2 cellular contexts compared by ENCODE assay signal in the genomic region with DNA sequence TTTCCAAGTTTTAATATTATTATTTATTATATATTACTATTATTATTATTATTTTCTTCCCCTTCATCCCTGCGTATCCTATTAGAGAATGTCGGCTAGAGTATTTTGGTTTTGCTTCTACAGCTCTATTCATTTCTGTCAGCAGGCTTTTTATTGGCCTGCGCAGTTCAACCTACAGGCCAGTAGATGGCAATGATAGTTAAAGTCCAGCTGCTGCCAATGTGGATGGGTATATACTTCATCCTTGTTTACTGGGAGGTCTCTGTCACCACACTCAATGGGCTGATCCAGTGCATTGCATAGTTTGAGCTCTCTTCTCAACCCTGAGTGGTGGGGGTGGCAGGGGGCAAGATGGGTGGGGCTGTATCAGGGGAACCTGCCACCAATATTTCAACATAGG.
TF ChIP-seq lines count a peak whose summit lies in the region.

No MANE protein-coding gene starts in this region.

TF ChIP-seq in GM23338, 12 proteins besides CTCF, POLR2A, EP300 and RAD21 (continued from another document):
- TF ChIP-seq ZNF114 (CRISPR knock-in tag; IDR thresholded peaks at IDR 0.05) (no peak), CREB1 (CRISPR knock-in tag; IDR thresholded peaks at IDR 0.05; ENCODE audit: low read depth) (no peak), JUNB (IDR thresholded peaks at IDR 0.05; ENCODE audit: unreplicated experiment) (no peak), EZH2 (IDR thresholded peaks at IDR 0.05; ENCODE audit: low read depth, unreplicated experiment) (no peak), POLR2AphosphoS5 (IDR thresholded peaks at IDR 0.05; ENCODE audit: low read depth) (no peak), STAT1 (IDR thresholded peaks at IDR 0.05; ENCODE audit: unreplicated experiment) (no peak), ZNF331 (CRISPR knock-in tag; IDR thresholded peaks at IDR 0.05; ENCODE audit: low read depth) (no peak)
- TF ChIP-seq, protein P1, sequence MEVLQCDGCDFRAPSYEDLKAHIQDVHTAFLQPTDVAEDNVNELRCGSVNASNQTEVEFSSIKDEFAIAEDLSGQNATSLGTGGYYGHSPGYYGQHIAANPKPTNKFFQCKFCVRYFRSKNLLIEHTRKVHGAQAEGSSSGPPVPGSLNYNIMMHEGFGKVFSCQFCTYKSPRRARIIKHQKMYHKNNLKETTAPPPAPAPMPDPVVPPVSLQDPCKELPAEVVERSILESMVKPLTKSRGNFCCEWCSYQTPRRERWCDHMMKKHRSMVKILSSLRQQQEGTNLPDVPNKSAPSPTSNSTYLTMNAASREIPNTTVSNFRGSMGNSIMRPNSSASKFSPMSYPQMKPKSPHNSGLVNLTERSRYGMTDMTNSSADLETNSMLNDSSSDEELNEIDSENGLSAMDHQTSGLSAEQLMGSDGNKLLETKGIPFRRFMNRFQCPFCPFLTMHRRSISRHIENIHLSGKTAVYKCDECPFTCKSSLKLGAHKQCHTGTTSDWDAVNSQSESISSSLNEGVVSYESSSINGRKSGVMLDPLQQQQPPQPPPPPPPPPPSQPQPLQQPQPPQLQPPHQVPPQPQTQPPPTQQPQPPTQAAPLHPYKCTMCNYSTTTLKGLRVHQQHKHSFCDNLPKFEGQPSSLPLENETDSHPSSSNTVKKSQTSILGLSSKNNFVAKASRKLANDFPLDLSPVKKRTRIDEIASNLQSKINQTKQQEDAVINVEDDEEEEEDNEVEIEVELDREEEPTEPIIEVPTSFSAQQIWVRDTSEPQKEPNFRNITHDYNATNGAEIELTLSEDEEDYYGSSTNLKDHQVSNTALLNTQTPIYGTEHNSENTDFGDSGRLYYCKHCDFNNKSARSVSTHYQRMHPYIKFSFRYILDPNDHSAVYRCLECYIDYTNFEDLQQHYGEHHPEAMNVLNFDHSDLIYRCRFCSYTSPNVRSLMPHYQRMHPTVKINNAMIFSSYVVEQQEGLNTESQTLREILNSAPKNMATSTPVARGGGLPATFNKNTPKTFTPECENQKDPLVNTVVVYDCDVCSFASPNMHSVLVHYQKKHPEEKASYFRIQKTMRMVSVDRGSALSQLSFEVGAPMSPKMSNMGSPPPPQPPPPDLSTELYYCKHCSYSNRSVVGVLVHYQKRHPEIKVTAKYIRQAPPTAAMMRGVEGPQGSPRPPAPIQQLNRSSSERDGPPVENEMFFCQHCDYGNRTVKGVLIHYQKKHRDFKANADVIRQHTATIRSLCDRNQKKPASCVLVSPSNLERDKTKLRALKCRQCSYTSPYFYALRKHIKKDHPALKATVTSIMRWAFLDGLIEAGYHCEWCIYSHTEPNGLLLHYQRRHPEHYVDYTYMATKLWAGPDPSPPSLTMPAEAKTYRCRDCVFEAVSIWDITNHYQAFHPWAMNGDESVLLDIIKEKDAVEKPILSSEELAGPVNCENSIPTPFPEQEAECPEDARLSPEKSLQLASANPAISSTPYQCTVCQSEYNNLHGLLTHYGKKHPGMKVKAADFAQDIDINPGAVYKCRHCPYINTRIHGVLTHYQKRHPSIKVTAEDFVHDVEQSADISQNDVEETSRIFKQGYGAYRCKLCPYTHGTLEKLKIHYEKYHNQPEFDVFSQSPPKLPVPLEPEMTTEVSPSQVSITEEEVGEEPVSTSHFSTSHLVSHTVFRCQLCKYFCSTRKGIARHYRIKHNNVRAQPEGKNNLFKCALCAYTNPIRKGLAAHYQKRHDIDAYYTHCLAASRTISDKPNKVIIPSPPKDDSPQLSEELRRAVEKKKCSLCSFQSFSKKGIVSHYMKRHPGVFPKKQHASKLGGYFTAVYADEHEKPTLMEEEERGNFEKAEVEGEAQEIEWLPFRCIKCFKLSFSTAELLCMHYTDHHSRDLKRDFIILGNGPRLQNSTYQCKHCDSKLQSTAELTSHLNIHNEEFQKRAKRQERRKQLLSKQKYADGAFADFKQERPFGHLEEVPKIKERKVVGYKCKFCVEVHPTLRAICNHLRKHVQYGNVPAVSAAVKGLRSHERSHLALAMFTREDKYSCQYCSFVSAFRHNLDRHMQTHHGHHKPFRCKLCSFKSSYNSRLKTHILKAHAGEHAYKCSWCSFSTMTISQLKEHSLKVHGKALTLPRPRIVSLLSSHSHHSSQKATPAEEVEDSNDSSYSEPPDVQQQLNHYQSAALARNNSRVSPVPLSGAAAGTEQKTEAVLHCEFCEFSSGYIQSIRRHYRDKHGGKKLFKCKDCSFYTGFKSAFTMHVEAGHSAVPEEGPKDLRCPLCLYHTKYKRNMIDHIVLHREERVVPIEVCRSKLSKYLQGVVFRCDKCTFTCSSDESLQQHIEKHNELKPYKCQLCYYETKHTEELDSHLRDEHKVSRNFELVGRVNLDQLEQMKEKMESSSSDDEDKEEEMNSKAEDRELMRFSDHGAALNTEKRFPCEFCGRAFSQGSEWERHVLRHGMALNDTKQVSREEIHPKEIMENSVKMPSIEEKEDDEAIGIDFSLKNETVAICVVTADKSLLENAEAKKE (CRISPR knock-in tag; IDR thresholded peaks at IDR 0.05): no peak
- TF ChIP-seq, protein P2, sequence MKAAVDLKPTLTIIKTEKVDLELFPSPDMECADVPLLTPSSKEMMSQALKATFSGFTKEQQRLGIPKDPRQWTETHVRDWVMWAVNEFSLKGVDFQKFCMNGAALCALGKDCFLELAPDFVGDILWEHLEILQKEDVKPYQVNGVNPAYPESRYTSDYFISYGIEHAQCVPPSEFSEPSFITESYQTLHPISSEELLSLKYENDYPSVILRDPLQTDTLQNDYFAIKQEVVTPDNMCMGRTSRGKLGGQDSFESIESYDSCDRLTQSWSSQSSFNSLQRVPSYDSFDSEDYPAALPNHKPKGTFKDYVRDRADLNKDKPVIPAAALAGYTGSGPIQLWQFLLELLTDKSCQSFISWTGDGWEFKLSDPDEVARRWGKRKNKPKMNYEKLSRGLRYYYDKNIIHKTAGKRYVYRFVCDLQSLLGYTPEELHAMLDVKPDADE (IDR thresholded peaks at IDR 0.05): no peak
- TF ChIP-seq, protein P3, sequence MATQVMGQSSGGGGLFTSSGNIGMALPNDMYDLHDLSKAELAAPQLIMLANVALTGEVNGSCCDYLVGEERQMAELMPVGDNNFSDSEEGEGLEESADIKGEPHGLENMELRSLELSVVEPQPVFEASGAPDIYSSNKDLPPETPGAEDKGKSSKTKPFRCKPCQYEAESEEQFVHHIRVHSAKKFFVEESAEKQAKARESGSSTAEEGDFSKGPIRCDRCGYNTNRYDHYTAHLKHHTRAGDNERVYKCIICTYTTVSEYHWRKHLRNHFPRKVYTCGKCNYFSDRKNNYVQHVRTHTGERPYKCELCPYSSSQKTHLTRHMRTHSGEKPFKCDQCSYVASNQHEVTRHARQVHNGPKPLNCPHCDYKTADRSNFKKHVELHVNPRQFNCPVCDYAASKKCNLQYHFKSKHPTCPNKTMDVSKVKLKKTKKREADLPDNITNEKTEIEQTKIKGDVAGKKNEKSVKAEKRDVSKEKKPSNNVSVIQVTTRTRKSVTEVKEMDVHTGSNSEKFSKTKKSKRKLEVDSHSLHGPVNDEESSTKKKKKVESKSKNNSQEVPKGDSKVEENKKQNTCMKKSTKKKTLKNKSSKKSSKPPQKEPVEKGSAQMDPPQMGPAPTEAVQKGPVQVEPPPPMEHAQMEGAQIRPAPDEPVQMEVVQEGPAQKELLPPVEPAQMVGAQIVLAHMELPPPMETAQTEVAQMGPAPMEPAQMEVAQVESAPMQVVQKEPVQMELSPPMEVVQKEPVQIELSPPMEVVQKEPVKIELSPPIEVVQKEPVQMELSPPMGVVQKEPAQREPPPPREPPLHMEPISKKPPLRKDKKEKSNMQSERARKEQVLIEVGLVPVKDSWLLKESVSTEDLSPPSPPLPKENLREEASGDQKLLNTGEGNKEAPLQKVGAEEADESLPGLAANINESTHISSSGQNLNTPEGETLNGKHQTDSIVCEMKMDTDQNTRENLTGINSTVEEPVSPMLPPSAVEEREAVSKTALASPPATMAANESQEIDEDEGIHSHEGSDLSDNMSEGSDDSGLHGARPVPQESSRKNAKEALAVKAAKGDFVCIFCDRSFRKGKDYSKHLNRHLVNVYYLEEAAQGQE (IDR thresholded peaks at IDR 0.05; ENCODE audit: unreplicated experiment): no peak

TF ChIP-seq in H1, 55 proteins besides CTCF, POLR2A, EP300 and RAD21 (continued from another document):
- TF ChIP-seq SP4 (IDR thresholded peaks at IDR 0.05; ENCODE audit: low read length): no peak
- TF ChIP-seq BACH1 (IDR thresholded peaks at IDR 0.05; ENCODE audit: low read length): no peak
TF ChIP-seq in H1: peak in this region for 0.
